In the genomic region with DNA sequence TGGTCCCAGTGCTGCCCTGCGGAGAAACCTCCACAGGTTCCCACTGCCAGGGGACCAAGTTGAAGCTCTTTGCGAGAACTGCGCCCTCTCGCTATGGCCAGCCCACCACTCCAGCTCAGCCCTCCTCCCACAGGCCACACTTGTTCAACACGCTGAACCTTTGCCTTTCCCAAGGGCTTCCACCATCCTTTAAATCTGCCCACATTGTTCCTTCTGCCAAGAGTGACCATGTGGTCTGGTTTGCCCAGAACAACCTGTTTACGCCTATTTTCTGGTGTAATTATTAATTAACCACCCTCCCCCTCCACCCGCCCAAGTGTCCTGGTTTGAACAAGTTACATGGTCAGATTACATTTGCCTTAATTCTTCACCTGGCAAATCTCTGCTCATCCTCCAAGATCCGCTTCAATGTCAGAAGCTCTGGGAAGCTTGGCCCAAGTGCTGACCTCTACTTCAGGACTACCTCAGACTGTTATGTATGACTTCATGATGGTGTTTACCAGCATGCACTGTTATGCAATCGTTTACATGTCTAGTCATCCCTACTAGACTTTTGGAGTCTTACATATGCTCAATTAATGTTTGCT, we compare ENCODE assay signal across 1 cellular context.
TF ChIP-seq lines count a peak whose summit lies in the region.

No MANE protein-coding gene starts in this region.

TF ChIP-seq in HepG2, 621 proteins besides CTCF, POLR2A, EP300 and RAD21 (continued from another document):
- TF ChIP-seq, protein P1, sequence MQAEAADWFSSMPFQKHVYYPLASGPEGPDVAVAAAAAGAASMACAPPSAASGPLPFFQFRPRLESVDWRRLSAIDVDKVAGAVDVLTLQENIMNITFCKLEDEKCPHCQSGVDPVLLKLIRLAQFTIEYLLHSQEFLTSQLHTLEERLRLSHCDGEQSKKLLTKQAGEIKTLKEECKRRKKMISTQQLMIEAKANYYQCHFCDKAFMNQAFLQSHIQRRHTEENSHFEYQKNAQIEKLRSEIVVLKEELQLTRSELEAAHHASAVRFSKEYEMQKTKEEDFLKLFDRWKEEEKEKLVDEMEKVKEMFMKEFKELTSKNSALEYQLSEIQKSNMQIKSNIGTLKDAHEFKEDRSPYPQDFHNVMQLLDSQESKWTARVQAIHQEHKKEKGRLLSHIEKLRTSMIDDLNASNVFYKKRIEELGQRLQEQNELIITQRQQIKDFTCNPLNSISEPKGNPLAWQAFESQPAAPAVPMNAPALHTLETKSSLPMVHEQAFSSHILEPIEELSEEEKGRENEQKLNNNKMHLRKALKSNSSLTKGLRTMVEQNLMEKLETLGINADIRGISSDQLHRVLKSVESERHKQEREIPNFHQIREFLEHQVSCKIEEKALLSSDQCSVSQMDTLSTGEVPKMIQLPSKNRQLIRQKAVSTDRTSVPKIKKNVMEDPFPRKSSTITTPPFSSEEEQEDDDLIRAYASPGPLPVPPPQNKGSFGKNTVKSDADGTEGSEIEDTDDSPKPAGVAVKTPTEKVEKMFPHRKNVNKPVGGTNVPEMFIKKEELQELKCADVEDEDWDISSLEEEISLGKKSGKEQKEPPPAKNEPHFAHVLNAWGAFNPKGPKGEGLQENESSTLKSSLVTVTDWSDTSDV (CRISPR knock-in tag; IDR thresholded peaks at IDR 0.05) = no peak
- TF ChIP-seq ZNF253 (CRISPR knock-in tag; IDR thresholded peaks at IDR 0.05; ENCODE audit: borderline replicate concordance) (no peak), HNRNPL (IDR thresholded peaks at IDR 0.05; ENCODE audit: low read depth, low read length) (no peak), ZNF772 (CRISPR knock-in tag; IDR thresholded peaks at IDR 0.05) (no peak), MAFF (IDR thresholded peaks at IDR 0.05; ENCODE audit: low read depth, low read length) (0 out of 2 replicates have a peak, but pooled peaks have one; percentile 16), RBAK (CRISPR knock-in tag; IDR thresholded peaks at IDR 0.05) (no peak), ZNF234 (CRISPR knock-in tag; conservative IDR thresholded peaks at IDR 0.05) (no peak), ZNF251 (CRISPR knock-in tag; IDR thresholded peaks at IDR 0.05) (no peak), ZBTB21 (CRISPR knock-in tag; IDR thresholded peaks at IDR 0.05) (peak; percentile 83), GATAD2A (CRISPR knock-in tag; IDR thresholded peaks at IDR 0.05) (0 out of 2 replicates have a peak, but pooled peaks have one; percentile 14), SKI (IDR thresholded peaks at IDR 0.05; ENCODE audit: partially characterized antibody) (peak; percentile 57), ISL2 (CRISPR knock-in tag; IDR thresholded peaks at IDR 0.05) (no peak), CEBPG (CRISPR knock-in tag; IDR thresholded peaks at IDR 0.05) (peak; percentile 57; the same call in 1 of the 2 replicates), FOXK1 (CRISPR knock-in tag; IDR thresholded peaks at IDR 0.05; ENCODE audit: borderline replicate concordance, low read depth) (peak; percentile 57; the same call in 1 of the 2 replicates), CEBPB (IDR thresholded peaks at IDR 0.05; ENCODE audit: borderline replicate concordance, low read depth, low read length) (peak; percentile 86), FOSL2 (CRISPR knock-in tag; IDR thresholded peaks at IDR 0.05) (peak; percentile 68)
- TF ChIP-seq, protein P2, sequence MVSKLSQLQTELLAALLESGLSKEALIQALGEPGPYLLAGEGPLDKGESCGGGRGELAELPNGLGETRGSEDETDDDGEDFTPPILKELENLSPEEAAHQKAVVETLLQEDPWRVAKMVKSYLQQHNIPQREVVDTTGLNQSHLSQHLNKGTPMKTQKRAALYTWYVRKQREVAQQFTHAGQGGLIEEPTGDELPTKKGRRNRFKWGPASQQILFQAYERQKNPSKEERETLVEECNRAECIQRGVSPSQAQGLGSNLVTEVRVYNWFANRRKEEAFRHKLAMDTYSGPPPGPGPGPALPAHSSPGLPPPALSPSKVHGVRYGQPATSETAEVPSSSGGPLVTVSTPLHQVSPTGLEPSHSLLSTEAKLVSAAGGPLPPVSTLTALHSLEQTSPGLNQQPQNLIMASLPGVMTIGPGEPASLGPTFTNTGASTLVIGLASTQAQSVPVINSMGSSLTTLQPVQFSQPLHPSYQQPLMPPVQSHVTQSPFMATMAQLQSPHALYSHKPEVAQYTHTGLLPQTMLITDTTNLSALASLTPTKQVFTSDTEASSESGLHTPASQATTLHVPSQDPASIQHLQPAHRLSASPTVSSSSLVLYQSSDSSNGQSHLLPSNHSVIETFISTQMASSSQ (IDR thresholded peaks at IDR 0.05; ENCODE audit: low read depth) = no peak
- TF ChIP-seq, protein P2 (CRISPR knock-in tag; IDR thresholded peaks at IDR 0.05; ENCODE audit: borderline replicate concordance) = no peak
- TF ChIP-seq, protein P3, sequence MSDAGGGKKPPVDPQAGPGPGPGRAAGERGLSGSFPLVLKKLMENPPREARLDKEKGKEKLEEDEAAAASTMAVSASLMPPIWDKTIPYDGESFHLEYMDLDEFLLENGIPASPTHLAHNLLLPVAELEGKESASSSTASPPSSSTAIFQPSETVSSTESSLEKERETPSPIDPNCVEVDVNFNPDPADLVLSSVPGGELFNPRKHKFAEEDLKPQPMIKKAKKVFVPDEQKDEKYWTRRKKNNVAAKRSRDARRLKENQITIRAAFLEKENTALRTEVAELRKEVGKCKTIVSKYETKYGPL (CRISPR knock-in tag; IDR thresholded peaks at IDR 0.05) = peak; percentile 50; the same call in 1 of the 2 replicates
- TF ChIP-seq, protein P4, sequence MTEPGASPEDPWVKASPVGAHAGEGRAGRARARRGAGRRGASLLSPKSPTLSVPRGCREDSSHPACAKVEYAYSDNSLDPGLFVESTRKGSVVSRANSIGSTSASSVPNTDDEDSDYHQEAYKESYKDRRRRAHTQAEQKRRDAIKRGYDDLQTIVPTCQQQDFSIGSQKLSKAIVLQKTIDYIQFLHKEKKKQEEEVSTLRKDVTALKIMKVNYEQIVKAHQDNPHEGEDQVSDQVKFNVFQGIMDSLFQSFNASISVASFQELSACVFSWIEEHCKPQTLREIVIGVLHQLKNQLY (CRISPR knock-in tag; IDR thresholded peaks at IDR 0.05) = no peak
- TF ChIP-seq, protein P5, sequence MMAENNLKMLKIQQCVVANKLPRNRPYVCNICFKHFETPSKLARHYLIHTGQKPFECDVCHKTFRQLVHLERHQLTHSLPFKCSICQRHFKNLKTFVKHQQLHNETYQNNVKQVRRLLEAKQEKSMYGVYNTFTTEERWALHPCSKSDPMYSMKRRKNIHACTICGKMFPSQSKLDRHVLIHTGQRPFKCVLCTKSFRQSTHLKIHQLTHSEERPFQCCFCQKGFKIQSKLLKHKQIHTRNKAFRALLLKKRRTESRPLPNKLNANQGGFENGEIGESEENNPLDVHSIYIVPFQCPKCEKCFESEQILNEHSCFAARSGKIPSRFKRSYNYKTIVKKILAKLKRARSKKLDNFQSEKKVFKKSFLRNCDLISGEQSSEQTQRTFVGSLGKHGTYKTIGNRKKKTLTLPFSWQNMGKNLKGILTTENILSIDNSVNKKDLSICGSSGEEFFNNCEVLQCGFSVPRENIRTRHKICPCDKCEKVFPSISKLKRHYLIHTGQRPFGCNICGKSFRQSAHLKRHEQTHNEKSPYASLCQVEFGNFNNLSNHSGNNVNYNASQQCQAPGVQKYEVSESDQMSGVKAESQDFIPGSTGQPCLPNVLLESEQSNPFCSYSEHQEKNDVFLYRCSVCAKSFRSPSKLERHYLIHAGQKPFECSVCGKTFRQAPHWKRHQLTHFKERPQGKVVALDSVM (CRISPR knock-in tag; IDR thresholded peaks at IDR 0.05) = peak; percentile 13; the same call in 1 of the 2 replicates
- TF ChIP-seq, protein P6, sequence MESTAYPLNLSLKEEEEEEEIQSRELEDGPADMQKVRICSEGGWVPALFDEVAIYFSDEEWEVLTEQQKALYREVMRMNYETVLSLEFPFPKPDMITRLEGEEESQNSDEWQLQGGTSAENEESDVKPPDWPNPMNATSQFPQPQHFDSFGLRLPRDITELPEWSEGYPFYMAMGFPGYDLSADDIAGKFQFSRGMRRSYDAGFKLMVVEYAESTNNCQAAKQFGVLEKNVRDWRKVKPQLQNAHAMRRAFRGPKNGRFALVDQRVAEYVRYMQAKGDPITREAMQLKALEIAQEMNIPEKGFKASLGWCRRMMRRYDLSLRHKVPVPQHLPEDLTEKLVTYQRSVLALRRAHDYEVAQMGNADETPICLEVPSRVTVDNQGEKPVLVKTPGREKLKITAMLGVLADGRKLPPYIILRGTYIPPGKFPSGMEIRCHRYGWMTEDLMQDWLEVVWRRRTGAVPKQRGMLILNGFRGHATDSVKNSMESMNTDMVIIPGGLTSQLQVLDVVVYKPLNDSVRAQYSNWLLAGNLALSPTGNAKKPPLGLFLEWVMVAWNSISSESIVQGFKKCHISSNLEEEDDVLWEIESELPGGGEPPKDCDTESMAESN (CRISPR knock-in tag; conservative IDR thresholded peaks at IDR 0.05) = no peak
TF ChIP-seq in HepG2: peak in this region for 16.
